ENCODE assay signal across 19 cellular contexts in genomic region chr14:96121660-96122395, GRCh38.
DNase-seq lines count a peak whose midpoint lies in the region; ATAC-seq and TF ChIP-seq lines count a peak whose summit lies in the region.
"Had no signal": no experiment of that assay in that cellular context is flagged by ENCODE, and none has a peak within 500 bp of the region (broad histone marks: within the 10 kb centered on the region; RNA-seq: fewer than 3 reads in every experiment).

No MANE protein-coding gene starts in this region.

- H2AK9ac ChIP-seq in IMR-90 (replicated peaks; ENCODE audit: low read depth, low read length, poor library complexity) = peak overlapping the region; percentile 79

- no peaks in the 10 kb centered on the region for H4K20me1 ChIP-seq in IMR-90 (ENCODE audit: insufficient read depth, low read length)
- H4K20me1 ChIP-seq in mammary epithelial cell (ENCODE audit: insufficient read depth, low read length) = no peaks in the 10 kb centered on the region

- peak overlapping the region; percentile 99 for H2AK5ac ChIP-seq in IMR-90 (ENCODE audit: low read depth, low read length)

- H2AFZ ChIP-seq in IMR-90 (replicated peaks; ENCODE audit: low read length, poor library complexity) (peak overlapping the region; percentile 62), mammary epithelial cell (ENCODE audit: low read depth, low read length) (no peak overlapping the region)

- intact Hi-C loops in IMR-90 (cut with micrococcal nuclease) = loop anchor here (1.0 to 5.0 kb wide), 4 partner anchors 17 to 145 kb away; no protein-coding TSS in a partner anchor
- intact Hi-C loops in mammary epithelial cell (cut with micrococcal nuclease) = no loop called here

- H3K4me3 ChIP-seq in IMR-90 (ENCODE audit: insufficient read depth, low read depth, low read length) = no peak overlapping the region
- no peak overlapping the region for H3K4me3 ChIP-seq in mammary epithelial cell (replicated peaks in 1 of 3; ENCODE audit: insufficient read depth in 1 of 3, low read depth in 2 of 3, low read length in 3 of 3)
- H3K4me3 ChIP-seq: K562 had no signal

- 40% methylated on average over 1 of the region's 4 CpGs; no CpG with 5 or more reads in 1 of the 2 experiments for WGBS in IMR-90 (ENCODE audit: extremely low coverage in 2 of 2, insufficient read length in 1 of 2), 2 experiments
- 82% methylated on average over 4 of the region's 4 CpGs for WGBS in mammary epithelial cell (ENCODE audit: low coverage, missing lambda C conversion rate)

- H3K4me3 Mint-ChIP-seq in nephron progenitor cell = no peak overlapping the region
- H3K4me3 Mint-ChIP-seq in stimulated activated naive B cell treated with anti-CD40 and anti-IgM and Interleukin-4, amounts not matched to agents 10 μg/mL and 1 μg/mL and 100 μg/mL, for 72 hours = no peak overlapping the region
- H3K4me3 Mint-ChIP-seq: activated naive CD8-positive, alpha-beta T cell; central memory CD8-positive, alpha-beta T cell had no signal

- H3K79me1 ChIP-seq in IMR-90 (ENCODE audit: low read depth in 1 of 2, low read length in 2 of 2) = peaks cover 0 to 4% of the 10 kb centered on the region in 2 experiments; a peak in 3 of 4 replicates

- H2BK15ac ChIP-seq in IMR-90 (ENCODE audit: low read depth, low read length) = peak overlapping the region; percentile 100; the same call in 2 of the 3 replicates

- H2BK5ac ChIP-seq in IMR-90 (ENCODE audit: low read depth, low read length, poor library complexity, severe bottlenecking) = peak overlapping the region; percentile 99

- H3K23ac ChIP-seq in IMR-90 (ENCODE audit: low read depth, low read length) = peak overlapping the region; percentile 97

- peak overlapping the region; percentile 62; the same call in 1 of the 2 replicates for H3K4me2 ChIP-seq in IMR-90 (ENCODE audit: low read depth, low read length)
- H3K4me2 ChIP-seq in mammary epithelial cell (ENCODE audit: insufficient read depth, low read depth, low read length) = no peak overlapping the region

- TF ChIP-seq RAD21 in IMR-90 (IDR thresholded peaks at IDR 0.05; ENCODE audit: low read length) = peak; percentile 19; the same call in 1 of the 2 replicates

- H2BK20ac ChIP-seq in IMR-90 (ENCODE audit: low read depth, low read length) = peak overlapping the region; percentile 98

- H4K91ac ChIP-seq in IMR-90 (ENCODE audit: insufficient read depth, low read depth, low read length) = peak overlapping the region; percentile 98

- H3K9me3 ChIP-seq in IMR-90 (ENCODE audit: control insufficient read depth, insufficient read depth, low read length) (no peaks in the 10 kb centered on the region), mammary epithelial cell (replicated peaks; ENCODE audit: insufficient read depth, low read length) (no peaks in the 10 kb centered on the region)

- peak overlapping the region; percentile 99 for H2BK120ac ChIP-seq in IMR-90 (ENCODE audit: low read depth, low read length)

- DNase-seq in COLO829 (ENCODE audit: low spot score) = peak; percentile 33
- DNase-seq in IMR-90 = peak; percentile 94
- DNase-seq in mammary epithelial cell = peak; percentile 17
- DNase-seq in nephron progenitor cell = no peak
- no peak for DNase-seq in NCI-H1092 treated with DMSO at 0.1 percent for 48 hours (lab: John Stamatoyannopoulos, UW)
- DNase-seq in stimulated activated naive B cell treated with anti-CD40 and anti-IgM and Interleukin-4, amounts not matched to agents 10 μg/mL and 1 μg/mL and 100 μg/mL, for 72 hours = no peak
- DNase-seq in NCI-H524 treated with DMSO at 0.1 percent for 48 hours (lab: John Stamatoyannopoulos, UW) = no peak
- DNase-seq: activated CD4-positive, alpha-beta T cell treated with anti-CD3 and anti-CD28 coated beads, Interleukin-2, amount 50 U/mL, for 1 hour; Calu3; foreskin keratinocyte; GDM1; midbrain; NCI-H1092; NCI-H69; OCI-M1 had no signal

- no peaks in the 10 kb centered on the region for H3K79me2 ChIP-seq in mammary epithelial cell (ENCODE audit: insufficient read depth, low read length)

- peak overlapping the region; percentile 97 for H4K5ac ChIP-seq in IMR-90 (ENCODE audit: low read depth, low read length)

- H4K8ac ChIP-seq in IMR-90 (ENCODE audit: low read depth in 2 of 2, low read length in 2 of 2) = peak overlapping the region; percentile 89 to 94

- H3K4ac ChIP-seq in IMR-90 (ENCODE audit: low read depth, low read length) = peak overlapping the region; percentile 100

- peak overlapping the region; percentile 99 for H3K18ac ChIP-seq in IMR-90 (ENCODE audit: low read depth, low read length)

- ATAC-seq in IMR-90 (ENCODE audit: low read depth) = peak; percentile 81
- no peak for ATAC-seq in stimulated activated naive B cell treated with anti-CD40 and anti-IgM and Interleukin-4, amounts not matched to agents 10 μg/mL and 1 μg/mL and 100 μg/mL, for 72 hours (replicated peaks)
- no peak for ATAC-seq in activated CD4-positive, CD25-positive, alpha-beta regulatory T cell treated with anti-CD3 and anti-CD28 coated beads, Interleukin-2, amount 50 U/mL, for 24 hours
- ATAC-seq: foreskin keratinocyte, K562 had no signal

- in situ Hi-C loops in IMR-90 (cut with MboI; ENCODE audit: low sequenced_read_pairs) (no loop called here), mammary epithelial cell (cut with MboI; ENCODE audit: low sequenced_read_pairs in 2 of 2) (loop anchor here (25.0 kb wide), 1 partner anchor 290 kb away; no protein-coding TSS in a partner anchor)

- TF ChIP-seq POLR2A in IMR-90 (IDR thresholded peaks at IDR 0.05; ENCODE audit: low read depth, low read length) = peak; percentile 0; the same call in 1 of the 2 replicates

- H3K9me3 Mint-ChIP-seq in nephron progenitor cell = peaks cover 16% of the 10 kb centered on the region
- H3K9me3 Mint-ChIP-seq in stimulated activated naive B cell treated with anti-CD40 and anti-IgM and Interleukin-4, amounts not matched to agents 10 μg/mL and 1 μg/mL and 100 μg/mL, for 72 hours = peaks cover 0 to 7% of the 10 kb centered on the region in 2 donors
- H3K9me3 Mint-ChIP-seq: central memory CD8-positive, alpha-beta T cell had no signal

- H3K27me3 Mint-ChIP-seq in nephron progenitor cell (ENCODE audit: low read depth, poor library complexity) = peaks cover 6% of the 10 kb centered on the region
- peaks cover 0 to 4% of the 10 kb centered on the region in 2 donors for H3K27me3 Mint-ChIP-seq in stimulated activated naive B cell treated with anti-CD40 and anti-IgM and Interleukin-4, amounts not matched to agents 10 μg/mL and 1 μg/mL and 100 μg/mL, for 72 hours
- H3K27me3 Mint-ChIP-seq: activated naive CD8-positive, alpha-beta T cell had no signal

- POLR2A ChIA-PET in IMR-90 (lab: Charles Lee; ENCODE audit: unreplicated experiment) = interaction anchor here (1.0 to 1.7 kb wide), 2 partner anchors 17 to 136 kb away, joined by 4 to 7 read pairs; no protein-coding TSS in a partner anchor

- H3K9ac ChIP-seq in IMR-90 (ENCODE audit: low read depth, low read length) (peak overlapping the region; percentile 58), mammary epithelial cell (ENCODE audit: insufficient read depth, low read length) (no peak overlapping the region)

- BruUV-seq in IMR-90 (replicated peaks; lab: Mats Ljungman, UMichigan) (TSS peak; percentile 92), mammary epithelial cell (replicated peaks; lab: Mats Ljungman, UMichigan) (no TSS peak)

- H3K36me3 Mint-ChIP-seq in nephron progenitor cell (ENCODE audit: low read depth) = peaks cover 4% of the 10 kb centered on the region
- peaks cover 0 to 2% of the 10 kb centered on the region in 2 donors for H3K36me3 Mint-ChIP-seq in stimulated activated naive B cell treated with anti-CD40 and anti-IgM and Interleukin-4, amounts not matched to agents 10 μg/mL and 1 μg/mL and 100 μg/mL, for 72 hours
- H3K36me3 Mint-ChIP-seq: activated naive CD8-positive, alpha-beta T cell had no signal

- H3K4me1 ChIP-seq in IMR-90 (ENCODE audit: control insufficient read depth, insufficient read depth, low read length) = peaks cover 31% of the 10 kb centered on the region
- H3K4me1 ChIP-seq in mammary epithelial cell (ENCODE audit: insufficient read depth, low read length) = no peaks in the 10 kb centered on the region
- H3K4me1 ChIP-seq: foreskin keratinocyte had no signal

- dilution Hi-C loops in IMR-90 (cut with HindIII; ENCODE audit: low sequenced_read_pairs, unreplicated experiment) = no loop called here
- dilution Hi-C loops in mammary epithelial cell (cut with HindIII; ENCODE audit: low sequenced_read_pairs) = loop anchor here (5.0 to 25.0 kb wide), 2 partner anchors 40 to 140 kb away; partner anchors contain the start of gene BDKRB1

- CTCF ChIA-PET in IMR-90 (lab: Yijun Ruan, JAX) = interaction anchor here (0.5 kb wide), 1 partner anchor 8 kb away, joined by 4 read pairs; no protein-coding TSS in a partner anchor
- CTCF ChIA-PET in mammary epithelial cell (lab: Charles Lee; ENCODE audit: low non-redundant PET) = no interaction called here

- H3K56ac ChIP-seq in IMR-90 (ENCODE audit: extremely low read depth, insufficient read depth, low read length) = peak overlapping the region; percentile 98

- H3K27ac Mint-ChIP-seq in nephron progenitor cell = peak overlapping the region; percentile 92
- H3K27ac Mint-ChIP-seq in stimulated activated naive B cell treated with anti-CD40 and anti-IgM and Interleukin-4, amounts not matched to agents 10 μg/mL and 1 μg/mL and 100 μg/mL, for 72 hours = no peak overlapping the region
- H3K27ac Mint-ChIP-seq: activated naive CD8-positive, alpha-beta T cell had no signal

- peaks cover 37% of the 10 kb centered on the region for H3K4me1 Mint-ChIP-seq in nephron progenitor cell
- peaks cover 23 to 32% of the 10 kb centered on the region in 2 donors for H3K4me1 Mint-ChIP-seq in stimulated activated naive B cell treated with anti-CD40 and anti-IgM and Interleukin-4, amounts not matched to agents 10 μg/mL and 1 μg/mL and 100 μg/mL, for 72 hours

- H3K9me1 ChIP-seq in IMR-90 (ENCODE audit: insufficient read depth, low read length) = peaks cover 17% of the 10 kb centered on the region

- TF ChIP-seq CTCF in IMR-90 (conservative IDR thresholded peaks at IDR 0.05; ENCODE audit: low read depth, low read length) = 0 out of 2 replicates have a peak, but pooled peaks have one; percentile 7
- no peak for TF ChIP-seq CTCF in mammary epithelial cell (conservative IDR thresholded peaks at IDR 0.05 in 1 of 2, IDR thresholded peaks at IDR 0.05 in 1 of 2; ENCODE audit: extremely low read depth in 1 of 2, insufficient read depth in 1 of 2, low read depth in 1 of 2, low read length in 2 of 2)
- no peak for TF ChIP-seq CTCF in nephron progenitor cell (IDR thresholded peaks at IDR 0.05)

- H3K27me3 ChIP-seq in IMR-90 (ENCODE audit: control insufficient read depth, insufficient read depth, low read length) (no peaks in the 10 kb centered on the region), mammary epithelial cell (ENCODE audit: insufficient read depth, low read length) (no peaks in the 10 kb centered on the region)

- H3K27ac ChIP-seq in IMR-90 (ENCODE audit: insufficient read depth, low read length) (peak overlapping the region; percentile 95), mammary epithelial cell (ENCODE audit: insufficient read depth, low read depth, low read length) (no peak overlapping the region)
- H3K27ac ChIP-seq: foreskin keratinocyte had no signal

- H3K36me3 ChIP-seq in IMR-90 (ENCODE audit: control insufficient read depth, insufficient read depth, low read length) (no peaks in the 10 kb centered on the region), mammary epithelial cell (ENCODE audit: insufficient read depth, low read length) (no peaks in the 10 kb centered on the region)

- peak overlapping the region; percentile 93 for H3K14ac ChIP-seq in IMR-90 (replicated peaks; ENCODE audit: low read depth, low read length)

Comparison
In these comparisons a context has a peak if more than half of its experiments do, and no peak if none do; other contexts are left out.
1. DNase-seq: peak in COLO829 (single experiment), IMR-90 (single experiment) and mammary epithelial cell (single experiment); none in nephron progenitor cell (single experiment), NCI-H1092 treated with DMSO at 0.1 percent for 48 hours (single experiment), stimulated activated naive B cell treated with anti-CD40 and anti-IgM and Interleukin-4, amounts not matched to agents 10 μg/mL and 1 μg/mL and 100 μg/mL, for 72 hours (single experiment) and NCI-H524 treated with DMSO at 0.1 percent for 48 hours (single experiment).